ENCODE assay signal across 16 cellular contexts in the genomic region with DNA sequence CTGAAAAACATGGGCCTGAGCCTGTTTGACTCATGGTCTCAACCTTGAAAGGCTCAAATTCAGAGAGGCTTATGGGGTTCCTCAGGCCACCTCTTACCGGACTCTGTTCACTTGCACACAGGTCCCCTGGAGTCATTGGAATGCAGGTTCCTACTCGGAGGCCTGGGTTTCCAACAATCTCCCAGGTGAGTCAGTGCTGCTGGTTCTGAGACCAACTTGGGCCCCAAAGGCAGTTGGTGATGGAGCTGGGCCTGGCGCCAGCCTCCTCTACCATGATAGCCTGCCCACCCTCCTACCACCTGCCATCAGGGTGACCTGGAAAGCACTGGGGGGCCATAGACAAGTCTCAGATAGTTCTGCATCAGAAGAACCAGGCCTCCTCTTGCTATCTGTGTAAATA.
"Had no signal": no experiment of that assay in that cellular context is flagged by ENCODE, and none has a peak within 500 bp of the region (broad histone marks: within the 10 kb centered on the region; RNA-seq: fewer than 3 reads in every experiment).

No MANE protein-coding gene starts in this region.

- H3K36me3 Mint-ChIP-seq: activated naive CD8-positive, alpha-beta T cell treated with anti-CD3 and anti-CD28 coated beads for 36 hours; immature natural killer cell; natural killer cell; type B pancreatic cell had no signal

- DNase-seq: activated CD4-positive, alpha-beta T cell treated with anti-CD3 and anti-CD28 coated beads for 1 hour; activated CD4-positive, alpha-beta T cell treated with anti-CD3 and anti-CD28 coated beads, Interleukin-2, amount 50 U/mL, for 48 hours; activated naive CD4-positive, alpha-beta T cell; activated naive CD8-positive, alpha-beta T cell treated with anti-CD3 and anti-CD28 coated beads for 36 hours; activated T-cell treated with anti-CD3 and anti-CD28 coated beads, Interleukin-2, amount 50 U/mL, for 48 hours; amniotic stem cell; effector memory CD8-positive, alpha-beta T cell; immature natural killer cell; mesendoderm; natural killer cell; nucleus accumbens; retina; SJCRH30; stomach had no signal

- H3K27me3 ChIP-seq: SJCRH30, stomach had no signal

- H3K9me3 ChIP-seq: SJCRH30, stomach had no signal

- H3K27me3 Mint-ChIP-seq: activated naive CD8-positive, alpha-beta T cell treated with anti-CD3 and anti-CD28 coated beads for 36 hours had no signal

- H3K9me3 Mint-ChIP-seq: activated naive CD8-positive, alpha-beta T cell treated with anti-CD3 and anti-CD28 coated beads for 36 hours; effector memory CD8-positive, alpha-beta T cell; immature natural killer cell; natural killer cell; T-helper 1 cell treated with Interleukin-12 subunit alpha and Interleukin-12 subunit beta and Interleukin-4 antibody, amounts not matched to agents 30 μg/mL and 1 μg/mL, for 36 hours; type B pancreatic cell had no signal

- ATAC-seq: effector memory CD8-positive, alpha-beta T cell; natural killer cell had no signal

- H3K4me3 ChIP-seq: SJCRH30, stomach had no signal

- H3K36me3 ChIP-seq: SJCRH30, stomach had no signal

- H3K27ac ChIP-seq: SJCRH30, stomach had no signal

- H3K4me3 Mint-ChIP-seq: activated naive CD8-positive, alpha-beta T cell treated with anti-CD3 and anti-CD28 coated beads for 36 hours; effector memory CD8-positive, alpha-beta T cell; immature natural killer cell; natural killer cell; T-helper 1 cell treated with Interleukin-12 subunit alpha and Interleukin-12 subunit beta and Interleukin-4 antibody, amounts not matched to agents 30 μg/mL and 1 μg/mL, for 36 hours; type B pancreatic cell had no signal

- H3K27ac Mint-ChIP-seq: activated naive CD8-positive, alpha-beta T cell treated with anti-CD3 and anti-CD28 coated beads for 36 hours; effector memory CD8-positive, alpha-beta T cell; immature natural killer cell; natural killer cell; T-helper 1 cell treated with Interleukin-12 subunit alpha and Interleukin-12 subunit beta and Interleukin-4 antibody, amounts not matched to agents 30 μg/mL and 1 μg/mL, for 36 hours; type B pancreatic cell had no signal
